ENCODE assay signal across 23 cellular contexts in genomic region chr15:64156652-64157331, GRCh38. TPM values are rescaled to one million over a fixed set of nuclear protein-coding genes. Genes with fewer than 3 reads are reported as not detected.
DNase-seq lines count a peak whose midpoint lies in the region; ATAC-seq, FAIRE-seq and TF ChIP-seq lines count a peak whose summit lies in the region.
"Had no signal": no experiment of that assay in that cellular context is flagged by ENCODE, and none has a peak within 500 bp of the region (broad histone marks: within the 10 kb centered on the region; RNA-seq: fewer than 3 reads in every experiment).

No MANE protein-coding gene starts in this region.

- H3K4me3 ChIP-seq in GM12878 = no peak overlapping the region
- H3K4me3 ChIP-seq in HepG2 (replicated peaks in 1 of 3; ENCODE audit: insufficient read depth in 1 of 3, low read depth in 2 of 3, low read length in 3 of 3) = no peak overlapping the region
- H3K4me3 ChIP-seq: adrenal gland, esophagus squamous epithelium, GM23248, smooth muscle cell had no signal

- in situ Hi-C loops in GM18951 (cut with MboI; ENCODE audit: low sequenced_read_pairs, unreplicated experiment) (no loop called here), GM12878 (cut with MboI) (no loop called here), HepG2 (cut with HindIII; ENCODE audit: extremely low pct_ligation_motif_present, low pct_unique_long_range_greater_than_20kb) (no loop called here)

- intact Hi-C loops in GM12878 (cut with micrococcal nuclease; ENCODE audit: unreplicated experiment) = loop anchor here (10.0 kb wide), 1 partner anchor 682 kb away; no protein-coding TSS in a partner anchor
- intact Hi-C loops in HepG2 (cut with micrococcal nuclease; ENCODE audit: unreplicated experiment) = no loop called here

- ATAC-seq in GM12878 = no peak
- no peak for ATAC-seq in HepG2
- ATAC-seq: natural killer cell treated with Interleukin-12 subunit alpha and Interleukin-12 subunit beta and Interleukin-15 and Interleukin-18, amount 100 ng/mL, for 72 hours; T-cell had no signal

- DNase-seq in GM12878 (ENCODE audit: low read depth, low spot score) (no peak), HepG2 (ENCODE audit: low spot score) (no peak), SK-N-DZ (ENCODE audit: low spot score) (no peak), GM20000 (ENCODE audit: low spot score) (no peak), putamen (ENCODE audit: low spot score) (no peak), T-helper 2 cell (no peak)
- DNase-seq: activated effector memory CD4-positive, alpha-beta T cell treated with Interleukin-2 at 50 U/mL for 16 hours; CD8-positive, alpha-beta memory T cell; central memory CD4-positive, alpha-beta T cell; DMS79 treated with DMSO at 0.1 percent for 48 hours; effector memory CD4-positive, alpha-beta T cell; esophagus squamous epithelium; GM23248; NCI-H2107; NCI-H524 treated with DMSO at 0.1 percent for 48 hours; stimulated activated CD4-positive, alpha-beta T cell treated with anti-CD3 and anti-CD28 coated beads, Interleukin-4, amount 100 ng/mL, for 4 hours; T-cell; WERI-Rb-1 had no signal

- WGBS in GM12878 (ENCODE audit: insufficient coverage, insufficient replicate concordance, low lambda C conversion rate, missing lambda C conversion rate) = 67% methylated on average over 16 of the region's 16 CpGs
- 97% methylated on average over 15 of the region's 16 CpGs for WGBS in HepG2 (ENCODE audit: low lambda C conversion rate)

- H3K9me3 ChIP-seq in GM12878 (replicated peaks; ENCODE audit: control insufficient read depth, insufficient read depth, low read length) (no peaks in the 10 kb centered on the region), HepG2 (ENCODE audit: low read length) (no peaks in the 10 kb centered on the region)
- H3K9me3 ChIP-seq: adrenal gland, esophagus squamous epithelium had no signal

- H3K79me2 ChIP-seq in GM12878 (ENCODE audit: control insufficient read depth, insufficient read depth, low read length) (peaks cover 52% of the 10 kb centered on the region), HepG2 (ENCODE audit: insufficient read depth, low read length) (peaks cover 21% of the 10 kb centered on the region)

- no peak for TF ChIP-seq RAD21 in GM12878 (IDR thresholded peaks at IDR 0.05; ENCODE audit: insufficient read depth, low read depth, low read length)
- no peak for TF ChIP-seq RAD21 in HepG2 (CRISPR knock-in tag; IDR thresholded peaks at IDR 0.05)

- POLR2A ChIA-PET in GM12878 (lab: Charles Lee) (interaction anchor here (1.2 to 2.8 kb wide), 3 partner anchors 12 to 66 kb away, joined by 3 to 8 read pairs (median 8); no protein-coding TSS in a partner anchor), HepG2 (lab: Yijun Ruan, JAX) (interaction anchor here (1.2 kb wide), 1 partner anchor 230 kb away, joined by 3 read pairs; no protein-coding TSS in a partner anchor)

- H3K4me2 ChIP-seq in GM12878 (ENCODE audit: control insufficient read depth, insufficient read depth) = no peak overlapping the region
- H3K4me2 ChIP-seq in HepG2 (ENCODE audit: low read depth, low read length) = no peak overlapping the region
- H3K4me2 ChIP-seq: smooth muscle cell had no signal

- peaks cover 32% of the 10 kb centered on the region for H3K4me1 ChIP-seq in GM12878 (ENCODE audit: control insufficient read depth, insufficient read depth, low read length)
- H3K4me1 ChIP-seq in HepG2 (ENCODE audit: insufficient read depth, low read length) = peaks cover 56% of the 10 kb centered on the region

- SMC1A ChIA-PET in GM12878 (lab: Charles Lee; ENCODE audit: uncharacterized antibody, unreplicated experiment) = interaction anchor here (0.5 kb wide), 1 partner anchor 403 kb away, joined by 3 read pairs; no protein-coding TSS in a partner anchor

- peaks cover 18% of the 10 kb centered on the region for H4K20me1 ChIP-seq in GM12878 (ENCODE audit: control insufficient read depth, insufficient read depth)
- peaks cover 44% of the 10 kb centered on the region for H4K20me1 ChIP-seq in HepG2 (ENCODE audit: insufficient read depth, low read length)

- TF ChIP-seq CTCF in 22Rv1 (IDR thresholded peaks at IDR 0.05) (no peak), GM12878 (IDR thresholded peaks at IDR 0.05 in 2 of 3, conservative IDR thresholded peaks at IDR 0.05 in 1 of 3; ENCODE audit: control insufficient read depth in 2 of 3, extremely low read depth in 1 of 3, insufficient read depth in 1 of 3, low read depth in 3 of 3, low read length in 3 of 3) (no peak), HepG2 (CRISPR knock-in tag; IDR thresholded peaks at IDR 0.05) (no peak), GM20000 (IDR thresholded peaks at IDR 0.05; ENCODE audit: extremely low read depth, missing control alignments) (no peak)

- BruUV-seq in GM12878 (replicated peaks; lab: Mats Ljungman, UMichigan) (no TSS peak), HepG2 (replicated peaks; lab: Mats Ljungman, UMichigan) (no TSS peak)

- H2AFZ ChIP-seq in GM12878 (ENCODE audit: control insufficient read depth, low read depth, low read length) (no peak overlapping the region), HepG2 (ENCODE audit: low read length) (no peak overlapping the region)
- H2AFZ ChIP-seq: GM23248 had no signal

- H3K27me3 ChIP-seq in GM12878 (replicated peaks in 1 of 2; ENCODE audit: control insufficient read depth in 2 of 2, insufficient read depth in 2 of 2, low read length in 1 of 2) (no peaks in the 10 kb centered on the region), HepG2 (ENCODE audit: control insufficient read depth in 1 of 2, insufficient read depth in 2 of 2, low read length in 2 of 2) (no peaks in the 10 kb centered on the region)
- H3K27me3 ChIP-seq: adrenal gland had no signal

- TF ChIP-seq EP300 in GM12878 (IDR thresholded peaks at IDR 0.05; ENCODE audit: borderline replicate concordance in 1 of 2, control insufficient read depth in 1 of 2, low read depth in 2 of 2, low read length in 2 of 2) (no peak), HepG2 (IDR thresholded peaks at IDR 0.05; ENCODE audit: low read depth in 2 of 2, low read length in 2 of 2) (no peak), HepG2 (CRISPR knock-in tag; IDR thresholded peaks at IDR 0.05; ENCODE audit: borderline replicate concordance) (no peak)

- TF ChIP-seq POLR2A in GM18951 (IDR thresholded peaks at IDR 0.05; ENCODE audit: extremely low read depth, insufficient read depth, insufficient read length) (peak; percentile 3), GM12878 (IDR thresholded peaks at IDR 0.05; ENCODE audit: low read depth, low read length) (peak; percentile 30; the same call in 1 of the 2 replicates), HepG2 (IDR thresholded peaks at IDR 0.05; ENCODE audit: insufficient read depth in 1 of 2, low read depth in 2 of 2, low read length in 2 of 2) (peak in 1 of 2 experiments; percentile 6; a peak in 1 of 4 replicates)

- H3K27ac ChIP-seq in 22Rv1 = peak overlapping the region; percentile 22; the same call in 1 of the 2 replicates
- H3K27ac ChIP-seq in GM12878 (ENCODE audit: control insufficient read depth, insufficient read depth) = no peak overlapping the region
- no peak overlapping the region for H3K27ac ChIP-seq in HepG2 (ENCODE audit: extremely low read length, insufficient read depth, low read length)
- H3K27ac ChIP-seq: esophagus squamous epithelium, GM23248, WERI-Rb-1 had no signal

- H3K36me3 ChIP-seq in GM12878 (ENCODE audit: control insufficient read depth in 2 of 2, insufficient read depth in 2 of 2, low read length in 1 of 2) (peaks cover 34 to 37% of the 10 kb centered on the region in 2 experiments; a peak in 3 of 4 replicates), HepG2 (replicated peaks in 1 of 2; ENCODE audit: control insufficient read depth in 1 of 2, insufficient read depth in 2 of 2, low read length in 2 of 2) (peaks cover 32 to 48% of the 10 kb centered on the region in 2 experiments)

- RAD21 ChIA-PET in GM12878 (lab: Charles Lee; ENCODE audit: unreplicated experiment) = interaction anchor here (1.7 kb wide), 1 partner anchor 12 kb away, joined by 4 read pairs; no protein-coding TSS in a partner anchor

- FAIRE-seq in GM12878 (lab: Jason Lieb, UNC) (no peak), HepG2 (lab: Jason Lieb, UNC) (no peak)

- H3K9ac ChIP-seq in GM12878 (ENCODE audit: control insufficient read depth, insufficient read depth, low read length) = no peak overlapping the region
- H3K9ac ChIP-seq in HepG2 (ENCODE audit: insufficient read depth, low read depth, low read length) = no peak overlapping the region
- H3K9ac ChIP-seq: GM23248 had no signal

- CTCF ChIA-PET in GM12878 (lab: Yijun Ruan, JAX) = interaction anchor here (0.9 to 5.6 kb wide), 4 partner anchors 13 to 77 kb away, joined by 3 to 98 read pairs (median 3); no protein-coding TSS in a partner anchor
- CTCF ChIA-PET in HepG2 (lab: Yijun Ruan, JAX; ENCODE audit: low intra/inter-chr PET ratio, low total read pairs) = no interaction called here

RNA-seq across cellular contexts. Expression of gene SNX22, which starts 5.3 kb away (rescaled TPM):
- total RNA-seq in GM12878 (2013; cell fraction: nucleolus; rRNA removed) = 19.1 and 22.5 TPM in 2 replicates
- total RNA-seq in GM12878 (2014; rRNA removed) (23.2 and 25.7 TPM in 2 replicates), GM12878 (2014; rRNA removed; fragmentation: Illumina TruSeq; extraction: Trizol) (11.1 and 12.2 TPM in 2 replicates), GM12878 (2021) (23.2 and 26.1 TPM in 2 replicates), HepG2 (2016; rRNA removed; fragmentation: Illumina TruSeq; extraction: Trizol) (3.1 and 5.5 TPM in 2 replicates)
- 3.8 TPM for polyA plus RNA-seq in GM12878 (2011; ENCODE audit: low read depth)
- polyA plus RNA-seq in GM12878 (2011; rRNA removed) (3.2 and 4.4 TPM in 2 replicates), GM12878 (2014; fragmentation: Illumina TruSeq; extraction: Trizol) (6.6 and 10.4 TPM in 2 replicates), GM12878 (2014; fragmentation: Nextera tagmentation; extraction: Ambion mirVana) (1 to 10 TPM; 6.3 to 6.8 TPM), GM12878 (2014; rRNA removed) (26.1 and 29.0 TPM in 2 replicates), GM12878 (2016; fragmentation: Nextera tagmentation; extraction: Ambion mirVana) (1 to 10 TPM; 6.4 to 6.9 TPM), HepG2 (2011; rRNA removed) (2.3 and 2.4 TPM in 2 replicates)
- 8.4 and 9.9 TPM in 2 replicates for polyA plus RNA-seq in GM12878 (2011; cell fraction: cytosol; rRNA removed)
- polyA plus RNA-seq in GM12878 (2011; cell fraction: nucleus; rRNA removed) = 40.5 and 42.5 TPM in 2 replicates
- 7.4 and 8.1 TPM in 2 replicates for polyA plus RNA-seq in GM12878 (2012)
- polyA minus RNA-seq in GM12878 (2011; rRNA and poly(A)+ RNA removed) = 6.1 and 10.1 TPM in 2 replicates
- polyA minus RNA-seq in GM12878 (2011; cell fraction: cytosol; rRNA and poly(A)+ RNA removed) = 1.6 and 2.0 TPM in 2 replicates
- 13.7 and 25.9 TPM in 2 replicates for polyA minus RNA-seq in GM12878 (2011; cell fraction: nucleus; rRNA and poly(A)+ RNA removed)
- 1.2 TPM in 2 replicates for total RNA-seq in HepG2 (2016; cell fraction: cytosol; rRNA removed; fragmentation: Illumina TruSeq; extraction: Trizol; ENCODE audit: low read depth)
- total RNA-seq in HepG2 (2016; cell fraction: insoluble cytoplasmic fraction; rRNA removed; fragmentation: Illumina TruSeq; extraction: Trizol) = 3.8 and 4.8 TPM in 2 replicates
- 1.7 and 2.0 TPM in 2 replicates for total RNA-seq in HepG2 (2016; cell fraction: membrane; rRNA removed; fragmentation: Illumina TruSeq; extraction: Trizol)
- 5.3 and 5.7 TPM in 2 replicates for total RNA-seq in HepG2 (2016; cell fraction: nucleus; rRNA removed; fragmentation: Illumina TruSeq; extraction: Trizol)
- 1.00 and 1.3 TPM in 2 replicates for polyA plus RNA-seq in HepG2 (2011; cell fraction: cytosol; rRNA removed)
- 10.3 and 12.4 TPM in 2 replicates for polyA plus RNA-seq in HepG2 (2011; cell fraction: nucleus; rRNA removed)
- polyA plus RNA-seq in HepG2 (2012) = 2.3 and 2.6 TPM in 2 replicates
- polyA plus RNA-seq in HepG2 (2016; cell fraction: cytosol; fragmentation: Illumina TruSeq; extraction: Trizol; ENCODE audit: low read depth) = 1.4 TPM in 2 replicates
- 3.3 and 4.2 TPM in 2 replicates for polyA plus RNA-seq in HepG2 (2016; cell fraction: insoluble cytoplasmic fraction; fragmentation: Illumina TruSeq; extraction: Trizol; ENCODE audit: low read depth)
- polyA plus RNA-seq in HepG2 (2016; cell fraction: membrane; fragmentation: Illumina TruSeq; extraction: Trizol; ENCODE audit: low read depth) = 1.9 and 2.2 TPM in 2 replicates
- 11.9 and 12.0 TPM in 2 replicates for polyA plus RNA-seq in HepG2 (2016; cell fraction: nucleus; fragmentation: Illumina TruSeq; extraction: Trizol; ENCODE audit: insufficient read depth, low read depth)
- polyA minus RNA-seq in HepG2 (2011; rRNA and poly(A)+ RNA removed; ENCODE audit: low replicate concordance) = 0.68 and 5.4 TPM in 2 replicates
- polyA minus RNA-seq in HepG2 (2011; cell fraction: cytosol; rRNA and poly(A)+ RNA removed) = 0.40 and 1.1 TPM in 2 replicates
- polyA minus RNA-seq in HepG2 (2011; cell fraction: nucleus; rRNA and poly(A)+ RNA removed) = 7.0 TPM in 2 replicates
- polyA plus RNA-seq in SK-N-DZ (2014; cell fraction: cytosol; rRNA removed) = 4.5 and 6.9 TPM in 2 replicates
- polyA plus RNA-seq in SK-N-DZ (2014; cell fraction: nucleus; rRNA removed) = 22.6 and 27.8 TPM in 2 replicates
- total RNA-seq: GM23248, smooth muscle cell had no signal

RNA-seq across cellular contexts. Expression of gene PPIB, which starts 6.0 kb away (rescaled TPM):
- total RNA-seq in GM12878 (2013; cell fraction: nucleolus; rRNA removed) = 92.7 and 97.9 TPM in 2 replicates
- total RNA-seq in GM12878 (2014; rRNA removed) (336 and 349 TPM in 2 replicates), GM12878 (2014; rRNA removed; fragmentation: Illumina TruSeq; extraction: Trizol) (401 and 446 TPM in 2 replicates), GM12878 (2021) (404 and 424 TPM in 2 replicates), HepG2 (2016; rRNA removed; fragmentation: Illumina TruSeq; extraction: Trizol) (476 and 882 TPM in 2 replicates)
- polyA plus RNA-seq in GM12878 (2011; ENCODE audit: low read depth) = 388 TPM
- polyA plus RNA-seq in GM12878 (2011; rRNA removed) (281 and 344 TPM in 2 replicates), GM12878 (2014; fragmentation: Illumina TruSeq; extraction: Trizol) (284 and 570 TPM in 2 replicates), GM12878 (2014; fragmentation: Nextera tagmentation; extraction: Ambion mirVana) (100 to 1,000 TPM; 831 to 858 TPM), GM12878 (2014; rRNA removed) (393 and 399 TPM in 2 replicates), GM12878 (2016; fragmentation: Nextera tagmentation; extraction: Ambion mirVana) (100 to 1,000 TPM; 915 to 936 TPM), HepG2 (2011; rRNA removed) (720 and 780 TPM in 2 replicates)
- polyA plus RNA-seq in GM12878 (2011; cell fraction: cytosol; rRNA removed) = 359 and 447 TPM in 2 replicates
- polyA plus RNA-seq in GM12878 (2011; cell fraction: nucleus; rRNA removed) = 184 and 201 TPM in 2 replicates
- polyA plus RNA-seq in GM12878 (2012) = 477 and 571 TPM in 2 replicates
- 248 and 256 TPM in 2 replicates for polyA minus RNA-seq in GM12878 (2011; rRNA and poly(A)+ RNA removed)
- 100 and 121 TPM in 2 replicates for polyA minus RNA-seq in GM12878 (2011; cell fraction: cytosol; rRNA and poly(A)+ RNA removed)
- polyA minus RNA-seq in GM12878 (2011; cell fraction: nucleus; rRNA and poly(A)+ RNA removed) = 23.7 and 44.3 TPM in 2 replicates
- total RNA-seq in HepG2 (2016; cell fraction: cytosol; rRNA removed; fragmentation: Illumina TruSeq; extraction: Trizol; ENCODE audit: low read depth) = 310 and 329 TPM in 2 replicates
- 469 and 893 TPM in 2 replicates for total RNA-seq in HepG2 (2016; cell fraction: insoluble cytoplasmic fraction; rRNA removed; fragmentation: Illumina TruSeq; extraction: Trizol)
- 263 and 284 TPM in 2 replicates for total RNA-seq in HepG2 (2016; cell fraction: membrane; rRNA removed; fragmentation: Illumina TruSeq; extraction: Trizol)
- total RNA-seq in HepG2 (2016; cell fraction: nucleus; rRNA removed; fragmentation: Illumina TruSeq; extraction: Trizol) = 653 and 716 TPM in 2 replicates
- polyA plus RNA-seq in HepG2 (2011; cell fraction: cytosol; rRNA removed) = 860 and 980 TPM in 2 replicates
- 242 and 249 TPM in 2 replicates for polyA plus RNA-seq in HepG2 (2011; cell fraction: nucleus; rRNA removed)
- polyA plus RNA-seq in HepG2 (2012) = 536 and 675 TPM in 2 replicates
- 356 and 376 TPM in 2 replicates for polyA plus RNA-seq in HepG2 (2016; cell fraction: cytosol; fragmentation: Illumina TruSeq; extraction: Trizol; ENCODE audit: low read depth)
- polyA plus RNA-seq in HepG2 (2016; cell fraction: insoluble cytoplasmic fraction; fragmentation: Illumina TruSeq; extraction: Trizol; ENCODE audit: low read depth) = 548 and 588 TPM in 2 replicates
- polyA plus RNA-seq in HepG2 (2016; cell fraction: membrane; fragmentation: Illumina TruSeq; extraction: Trizol; ENCODE audit: low read depth) = 269 and 288 TPM in 2 replicates
- polyA plus RNA-seq in HepG2 (2016; cell fraction: nucleus; fragmentation: Illumina TruSeq; extraction: Trizol; ENCODE audit: insufficient read depth, low read depth) = 1,346 and 1,446 TPM in 2 replicates
- 378 and 425 TPM in 2 replicates for polyA minus RNA-seq in HepG2 (2011; rRNA and poly(A)+ RNA removed; ENCODE audit: low replicate concordance)
- polyA minus RNA-seq in HepG2 (2011; cell fraction: cytosol; rRNA and poly(A)+ RNA removed) = 221 and 246 TPM in 2 replicates
- polyA minus RNA-seq in HepG2 (2011; cell fraction: nucleus; rRNA and poly(A)+ RNA removed) = 88.7 and 104 TPM in 2 replicates
- 388 and 415 TPM in 2 replicates for polyA plus RNA-seq in SK-N-DZ (2014; cell fraction: cytosol; rRNA removed)
- polyA plus RNA-seq in SK-N-DZ (2014; cell fraction: nucleus; rRNA removed) = 154 and 174 TPM in 2 replicates
